In the genomic region with DNA sequence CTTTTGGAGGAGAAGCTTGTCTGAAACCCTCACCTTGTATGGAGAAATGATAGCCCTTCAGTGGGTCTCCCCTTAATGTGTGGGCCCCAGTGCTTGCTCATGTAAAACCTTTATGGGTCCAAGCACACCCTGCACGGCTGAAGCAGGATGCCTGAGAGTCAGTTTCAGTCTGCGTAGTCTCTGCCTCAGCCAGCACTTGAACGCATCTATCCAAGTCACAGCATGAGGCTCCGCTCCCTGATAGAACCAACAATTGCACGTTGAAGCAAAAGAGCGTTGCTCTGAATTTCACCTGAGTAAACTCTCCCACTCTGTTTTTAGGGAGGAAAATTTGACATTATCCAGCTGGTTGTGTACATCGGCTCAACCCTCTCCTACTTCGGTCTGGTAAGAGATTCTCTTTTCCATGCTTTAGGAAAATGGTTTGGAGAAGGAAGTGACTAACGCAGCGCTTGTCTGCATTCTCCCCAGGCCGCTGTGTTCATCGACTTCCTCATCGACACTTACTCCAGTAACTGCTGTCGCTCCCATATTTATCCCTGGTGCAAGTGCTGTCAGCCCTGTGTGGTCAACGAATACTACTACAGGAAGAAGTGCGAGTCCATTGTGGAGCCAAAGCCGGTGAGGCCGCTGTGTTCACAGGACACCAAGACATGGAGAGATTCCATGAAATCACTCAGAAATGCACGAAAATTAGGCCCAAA, we compare ENCODE assay signal across 1 cellular context.
TF ChIP-seq lines count a peak whose summit lies in the region.

No MANE protein-coding gene starts in this region.

TF ChIP-seq in H1, 55 proteins besides CTCF, POLR2A, EP300 and RAD21:
- TF ChIP-seq, protein P1, sequence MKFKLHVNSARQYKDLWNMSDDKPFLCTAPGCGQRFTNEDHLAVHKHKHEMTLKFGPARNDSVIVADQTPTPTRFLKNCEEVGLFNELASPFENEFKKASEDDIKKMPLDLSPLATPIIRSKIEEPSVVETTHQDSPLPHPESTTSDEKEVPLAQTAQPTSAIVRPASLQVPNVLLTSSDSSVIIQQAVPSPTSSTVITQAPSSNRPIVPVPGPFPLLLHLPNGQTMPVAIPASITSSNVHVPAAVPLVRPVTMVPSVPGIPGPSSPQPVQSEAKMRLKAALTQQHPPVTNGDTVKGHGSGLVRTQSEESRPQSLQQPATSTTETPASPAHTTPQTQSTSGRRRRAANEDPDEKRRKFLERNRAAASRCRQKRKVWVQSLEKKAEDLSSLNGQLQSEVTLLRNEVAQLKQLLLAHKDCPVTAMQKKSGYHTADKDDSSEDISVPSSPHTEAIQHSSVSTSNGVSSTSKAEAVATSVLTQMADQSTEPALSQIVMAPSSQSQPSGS (IDR thresholded peaks at IDR 0.05; ENCODE audit: low read length): no peak
- TF ChIP-seq KDM1A (IDR thresholded peaks at IDR 0.05; ENCODE audit: borderline replicate concordance, low read length) (no peak), KDM4A (IDR thresholded peaks at IDR 0.05; ENCODE audit: low read depth, low read length, severe bottlenecking) (no peak), EGR1 (IDR thresholded peaks at IDR 0.05; ENCODE audit: borderline replicate concordance, low read depth, low read length) (no peak), NRF1 (IDR thresholded peaks at IDR 0.05; ENCODE audit: low read depth, low read length) (no peak), POLR2AphosphoS5 (IDR thresholded peaks at IDR 0.05; ENCODE audit: low read depth, low read length) (no peak), PHF8 (conservative IDR thresholded peaks at IDR 0.05; ENCODE audit: low read depth, low read length) (no peak)
- TF ChIP-seq, protein P2, sequence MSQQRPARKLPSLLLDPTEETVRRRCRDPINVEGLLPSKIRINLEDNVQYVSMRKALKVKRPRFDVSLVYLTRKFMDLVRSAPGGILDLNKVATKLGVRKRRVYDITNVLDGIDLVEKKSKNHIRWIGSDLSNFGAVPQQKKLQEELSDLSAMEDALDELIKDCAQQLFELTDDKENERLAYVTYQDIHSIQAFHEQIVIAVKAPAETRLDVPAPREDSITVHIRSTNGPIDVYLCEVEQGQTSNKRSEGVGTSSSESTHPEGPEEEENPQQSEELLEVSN (IDR thresholded peaks at IDR 0.05): no peak
